8 cellular contexts compared by ENCODE assay signal in the genomic region with DNA sequence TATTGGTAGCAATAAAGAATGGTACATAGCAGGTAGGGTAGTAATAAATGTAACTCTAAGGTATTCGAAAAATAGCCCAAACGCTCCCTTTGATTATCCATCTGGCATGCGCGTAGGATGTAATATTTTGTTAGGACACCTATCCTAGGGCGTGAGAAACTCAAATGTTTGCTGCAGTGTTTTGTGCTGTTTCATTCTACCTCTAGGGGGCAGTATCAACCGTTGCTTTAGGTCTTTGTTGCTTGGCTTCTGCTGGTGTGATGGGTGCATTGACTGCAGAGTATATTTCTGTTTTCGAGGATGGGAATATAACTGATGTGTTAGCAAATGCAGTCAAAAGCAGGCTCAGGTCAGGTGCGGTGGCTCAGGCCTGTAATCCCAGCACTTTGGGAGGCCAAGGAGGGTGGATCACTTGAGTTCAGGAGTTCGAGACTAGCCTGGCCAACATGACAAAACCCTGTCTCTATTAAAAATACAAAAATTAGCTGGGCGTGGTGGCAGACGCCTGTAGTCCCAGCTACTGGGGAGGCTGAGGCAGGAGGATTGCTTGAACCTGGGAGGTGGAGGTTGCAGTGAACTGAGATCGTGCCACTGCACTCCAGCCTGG. TPM values are rescaled to one million over a fixed set of nuclear protein-coding genes. Genes with fewer than 3 reads are reported as not detected.
DNase-seq lines count a peak whose midpoint lies in the region; TF ChIP-seq lines count a peak whose summit lies in the region.
"Not testable (repeated sequence)": the region's sequence is repeated elsewhere in the genome, so short reads cannot be mapped to it uniquely, and the experiment has no call there.

No MANE protein-coding gene starts in this region.

- peaks cover 23% of the 10 kb centered on the region for H3K4me1 Mint-ChIP-seq in mesothelial cell of epicardium

- not testable (repeated sequence) for H3K27me3 Mint-ChIP-seq in mesothelial cell of epicardium (ENCODE audit: low read depth)

- not testable (repeated sequence) for H3K4me3 ChIP-seq in H7 (ENCODE audit: insufficient read depth, low read depth, low read length)

- not testable (repeated sequence) for H3K27me3 ChIP-seq in H7 (ENCODE audit: control insufficient read depth, insufficient read depth, low read length)

- DNase-seq in COR-L47 (lab: John Stamatoyannopoulos, UW) = peak; percentile 49
- peak; percentile 69 for DNase-seq in H7
- DNase-seq in NCI-H187 treated with DMSO at 0.1 percent for 48 hours (lab: John Stamatoyannopoulos, UW) = peak; percentile 1
- peak; percentile 25 to 40 for DNase-seq in SHP77 (lab: John Stamatoyannopoulos, UW)
- DNase-seq in astrocyte of the hippocampus (ENCODE audit: low read depth, low spot score) = peak; percentile 53
- peak; percentile 25 for DNase-seq in globus pallidus (ENCODE audit: low spot score)
- DNase-seq in mesothelial cell of epicardium (ENCODE audit: low spot score in 2 of 2, unreplicated experiment in 2 of 2) = not testable (repeated sequence)
- peak; percentile 17 for DNase-seq in stromal cell of bone marrow (ENCODE audit: low read depth)

- not testable (repeated sequence) for H3K27ac Mint-ChIP-seq in mesothelial cell of epicardium

- TF ChIP-seq CTCF in mesothelial cell of epicardium (IDR thresholded peaks at IDR 0.05; ENCODE audit: unreplicated experiment) = peak; percentile 80

- H3K4me3 Mint-ChIP-seq in mesothelial cell of epicardium = not testable (repeated sequence)

- not testable (repeated sequence) for H3K9me3 Mint-ChIP-seq in mesothelial cell of epicardium

- not testable (repeated sequence) for H3K36me3 Mint-ChIP-seq in mesothelial cell of epicardium

- H3K36me3 ChIP-seq in H7 (replicated peaks; ENCODE audit: control insufficient read depth, insufficient read depth, low read length) = not testable (repeated sequence)

RNA-seq across cellular contexts. Expression of a gene that starts 55.7 kb away (rescaled TPM):
- total RNA-seq in H7 (2014; rRNA removed; shearing (Covaris generic)) = 8.2 and 8.3 TPM in 2 replicates
- total RNA-seq in mesothelial cell of epicardium = 33.7 to 38.8 TPM (median 36.5 TPM) in 3 replicates

RNA-seq across cellular contexts. Expression of a gene that starts 55.9 kb away (rescaled TPM):
- total RNA-seq in H7 (2014; rRNA removed; shearing (Covaris generic)) = 107 TPM in 2 replicates
- 120 to 131 TPM (median 123 TPM) in 3 replicates for total RNA-seq in mesothelial cell of epicardium
